In the genomic region with DNA sequence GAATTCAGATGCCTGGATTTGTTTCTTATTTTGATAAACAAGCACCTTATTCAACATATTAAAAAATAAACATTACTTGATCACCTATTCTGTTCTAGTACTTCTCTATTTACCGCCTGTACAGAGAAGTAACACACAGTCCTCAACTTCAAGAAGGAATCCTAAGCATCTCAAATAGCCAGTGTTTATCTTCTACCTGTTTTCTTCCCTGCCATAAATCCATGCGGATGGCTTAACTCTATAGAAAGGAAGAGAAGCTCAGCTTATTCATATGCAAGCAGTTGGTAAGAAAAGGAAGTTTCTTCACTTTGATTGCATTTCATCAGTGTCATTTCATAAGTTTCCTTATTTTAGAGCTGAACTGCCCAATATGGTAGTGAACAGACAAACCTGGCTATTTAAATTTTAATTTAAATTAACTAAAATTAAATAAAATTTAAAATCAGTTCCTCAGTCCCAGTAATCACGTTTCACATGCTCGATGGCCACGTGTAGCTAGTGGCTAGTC, we compare ENCODE assay signal across 22 cellular contexts.
"Had no signal": no experiment of that assay in that cellular context is flagged by ENCODE, and none has a peak within 500 bp of the region (broad histone marks: within the 10 kb centered on the region; RNA-seq: fewer than 3 reads in every experiment).

No MANE protein-coding gene starts in this region.

- DNase-seq: activated CD4-positive, alpha-beta T cell treated with anti-CD3 and anti-CD28 coated beads for 1 hour; activated CD4-positive, alpha-beta T cell treated with anti-CD3 and anti-CD28 coated beads, Interleukin-2, amount 50 U/mL, for 1 hour; activated CD8-positive, alpha-beta T cell treated with anti-CD3 and anti-CD28 coated beads, Interleukin-2, amount 10 ng/mL, durations not matched to agents 7 days and 5 days; aorta; effector memory CD4-positive, alpha-beta T cell; foreskin melanocyte; immature natural killer cell; lower lobe of right lung; naive thymus-derived CD4-positive, alpha-beta T cell; retina; sigmoid colon; stimulated activated CD4-positive, alpha-beta T cell treated with anti-CD3 and anti-CD28 coated beads, Interleukin-15, amount 100 ng/mL, for 24 hours; stomach; transverse colon; WERI-Rb-1 had no signal

- FAIRE-seq: TTC549, urothelium cell line had no signal

- H3K27me3 ChIP-seq: sigmoid colon, stomach, transverse colon had no signal

- H3K4me2 ChIP-seq: smooth muscle cell had no signal

- H3K4me3 ChIP-seq: lower lobe of right lung, sigmoid colon, smooth muscle cell, stomach, transverse colon had no signal

- H3K27ac ChIP-seq: lower lobe of right lung, sigmoid colon, stomach, transverse colon, WERI-Rb-1 had no signal

- H3K4me1 ChIP-seq: lower lobe of right lung, sigmoid colon, stomach, transverse colon had no signal

- H3K36me3 ChIP-seq: lower lobe of right lung, sigmoid colon, stomach, transverse colon, WERI-Rb-1 had no signal

- H3K9me3 ChIP-seq: lower lobe of right lung, sigmoid colon, stomach had no signal

- ATAC-seq: activated CD8-positive, alpha-beta T cell treated with anti-CD3 and anti-CD28 coated beads, Interleukin-2, amount 10 ng/mL, durations not matched to agents 7 days and 5 days; activated naive CD4-positive, alpha-beta T cell treated with anti-CD3 and anti-CD28 coated beads, Interleukin-2, amount 50 U/mL, for 72 hours; esophagus mucosa; left lobe of liver; lower lobe of right lung; naive thymus-derived CD4-positive, alpha-beta T cell; stimulated activated memory B cell treated with anti-CD40 and anti-IgM and Interleukin-4, amounts not matched to agents 10 μg/mL and 1 μg/mL and 100 μg/mL, for 72 hours had no signal
